8 cellular contexts compared by ENCODE assay signal in genomic region chr7:100604078-100604975, GRCh38. TPM values are rescaled to one million over a fixed set of nuclear protein-coding genes. Genes with fewer than 3 reads are reported as not detected.
DNase-seq lines count a peak whose midpoint lies in the region; ATAC-seq and TF ChIP-seq lines count a peak whose summit lies in the region.

No MANE protein-coding gene starts in this region.

- no peaks in the 10 kb centered on the region for H3K79me2 ChIP-seq in DND-41 (ENCODE audit: insufficient read depth, low read length)

- DNase-seq in DND-41, result peak; percentile 88
- peak; percentile 74 for DNase-seq in HCEC 1CT
- DNase-seq in NCI-H2227 treated with DMSO at 0.1 percent for 48 hours (lab: John Stamatoyannopoulos, UW), result peak; percentile 34
- DNase-seq in activated CD4-positive, alpha-beta T cell treated with anti-CD3 and anti-CD28 coated beads for 48 hours, result peak; percentile 72
- peak; percentile 66 for DNase-seq in dermis blood vessel endothelial cell
- DNase-seq in lower lobe of right lung, result peak; percentile 85
- DNase-seq in stimulated activated CD8-positive, alpha-beta memory T cell treated with anti-CD3 and anti-CD28 coated beads, Interleukin-15, amount 100 ng/mL, for 1 hour (ENCODE audit: low read depth), result peak; percentile 46
- no peak for DNase-seq in GOT3 (lab: John Stamatoyannopoulos, UW)

- peak overlapping the region; percentile 94 for H3K4me2 ChIP-seq in DND-41 (ENCODE audit: insufficient read depth, low read length)

- H4K20me1 ChIP-seq in DND-41 (ENCODE audit: insufficient read depth, low read length), result no peaks in the 10 kb centered on the region; the same call in 1 of the 2 replicates

- peak overlapping the region; percentile 80 for H3K27ac ChIP-seq in DND-41 (ENCODE audit: low read length)
- peak overlapping the region; percentile 51 for H3K27ac ChIP-seq in lower lobe of right lung

- H3K4me3 ChIP-seq in DND-41 (ENCODE audit: low read depth in 1 of 2, low read length in 2 of 2) (peak overlapping the region; percentile 51 to 80; a peak in 3 of 4 replicates), lower lobe of right lung (peak overlapping the region; percentile 71)

- H3K4me1 ChIP-seq in DND-41 (ENCODE audit: insufficient read depth, low read length) (peaks cover 27% of the 10 kb centered on the region), lower lobe of right lung (peaks cover 13% of the 10 kb centered on the region)

- intact Hi-C loops in lower lobe of right lung (cut with DNase I), result no loop called here

- H3K36me3 ChIP-seq in DND-41 (ENCODE audit: insufficient read depth, low read length) (peaks cover 5% of the 10 kb centered on the region; the same call in 1 of the 2 replicates), lower lobe of right lung (no peaks in the 10 kb centered on the region)

- peak overlapping the region; percentile 97 for H2AFZ ChIP-seq in DND-41 (ENCODE audit: low read depth, low read length)

- ATAC-seq in DND-41 (ENCODE audit: insufficient read depth, low read depth), result peak; percentile 76
- ATAC-seq in lower lobe of right lung, result peak; percentile 87

- H3K9me3 ChIP-seq in DND-41 (ENCODE audit: insufficient read depth, low read length, severe bottlenecking) (no peaks in the 10 kb centered on the region), lower lobe of right lung (no peaks in the 10 kb centered on the region)

- peak overlapping the region; percentile 88 for H3K9ac ChIP-seq in DND-41 (ENCODE audit: low read depth, low read length)

- H3K27me3 ChIP-seq in DND-41 (ENCODE audit: insufficient read depth, low read length, poor library complexity) (no peaks in the 10 kb centered on the region), lower lobe of right lung (ENCODE audit: low read depth) (no peaks in the 10 kb centered on the region)

- TF ChIP-seq CTCF in DND-41 (IDR thresholded peaks at IDR 0.05; ENCODE audit: borderline replicate concordance, extremely low read depth, low read length, poor library complexity, severe bottlenecking) (peak; percentile 56), lower lobe of right lung (IDR thresholded peaks at IDR 0.05) (peak; percentile 39)

RNA-seq across cellular contexts. Expression of gene PCOLCE, which starts 2.2 kb away (rescaled TPM):
- total RNA-seq in dermis blood vessel endothelial cell, result 0.51 and 0.56 TPM in 2 replicates
- total RNA-seq in lower lobe of right lung, result 75.2 TPM

RNA-seq across cellular contexts. Expression of gene MOSPD3, which starts 8.0 kb away (rescaled TPM):
- total RNA-seq in dermis blood vessel endothelial cell (4.9 and 10.3 TPM in 2 replicates), lower lobe of right lung (19.5 TPM)

RNA-seq across cellular contexts. Expression of gene FBXO24, which starts 18.2 kb away (rescaled TPM):
- 0.60 TPM in 1 of 2 replicates, not detected in the other for total RNA-seq in dermis blood vessel endothelial cell
- 0.74 TPM for total RNA-seq in lower lobe of right lung

RNA-seq across cellular contexts. Expression of gene LRCH4, which starts 18.4 kb away (rescaled TPM):
- total RNA-seq in dermis blood vessel endothelial cell (12.1 and 20.3 TPM in 2 replicates), lower lobe of right lung (80.3 TPM)

RNA-seq across cellular contexts. Expression of gene SAP25, which starts 30.6 kb away (rescaled TPM):
- not detected in 2 replicates for total RNA-seq in dermis blood vessel endothelial cell
- 10.6 TPM for total RNA-seq in lower lobe of right lung

Comparison
In these comparisons a context has a peak if more than half of its experiments do, and no peak if none do; other contexts are left out.
1. RNA of gene PCOLCE, which starts 2.2 kb away (total RNA-seq): 75.2 TPM in lower lobe of right lung (single experiment); 0.51 to 0.56 TPM in dermis blood vessel endothelial cell; every median in the first group is over 10 times any median in the second.